1 cellular context compared by ENCODE assay signal in genomic region chr1:85911742-85912141, GRCh38.
TF ChIP-seq lines count a peak whose summit lies in the region.

No MANE protein-coding gene starts in this region.

TF ChIP-seq in HepG2, 621 proteins besides CTCF, POLR2A, EP300 and RAD21 (continued from another document):
- no peak for TF ChIP-seq ZNF142 (CRISPR knock-in tag; IDR thresholded peaks at IDR 0.05)
- no peak for TF ChIP-seq IRX3 (CRISPR knock-in tag; IDR thresholded peaks at IDR 0.05; ENCODE audit: borderline replicate concordance, low read depth)
- TF ChIP-seq GMEB1 (CRISPR knock-in tag; IDR thresholded peaks at IDR 0.05; ENCODE audit: borderline replicate concordance): no peak
- no peak for TF ChIP-seq ZBTB33 (CRISPR knock-in tag; IDR thresholded peaks at IDR 0.05)
- no peak for TF ChIP-seq SKI (IDR thresholded peaks at IDR 0.05; ENCODE audit: partially characterized antibody)
- TF ChIP-seq ZNF143 (CRISPR knock-in tag; IDR thresholded peaks at IDR 0.05): no peak
- TF ChIP-seq ZXDC (CRISPR knock-in tag; IDR thresholded peaks at IDR 0.05): no peak
- TF ChIP-seq ATRX (CRISPR knock-in tag; IDR thresholded peaks at IDR 0.05; ENCODE audit: borderline replicate concordance): no peak
- TF ChIP-seq HMG20A (CRISPR knock-in tag; IDR thresholded peaks at IDR 0.05; ENCODE audit: borderline replicate concordance): no peak
- no peak for TF ChIP-seq CHCHD3 (CRISPR knock-in tag; IDR thresholded peaks at IDR 0.05)
